In genomic region chr6:153309666-153310065, GRCh38 we compare ENCODE assay signal across 18 cellular contexts.
A peak's percentile ranks its signal among the peaks of the same experiment; 100 is the strongest.
DNase-seq lines count a peak whose midpoint lies in the region.
"Had no signal": no experiment of that assay in that cellular context is flagged by ENCODE, and none has a peak within 500 bp of the region (broad histone marks: within the 10 kb centered on the region; RNA-seq: fewer than 3 reads in every experiment).

No MANE protein-coding gene starts in this region.

- no peak overlapping the region for H2BK5ac ChIP-seq in neuronal stem cell (ENCODE audit: low read length)

- H3K79me1 ChIP-seq in neuronal stem cell (ENCODE audit: low read depth, low read length), result no peaks in the 10 kb centered on the region

- H3K23ac ChIP-seq in neuronal stem cell (ENCODE audit: low read depth, low read length, poor library complexity), result no peak overlapping the region

- H2AK5ac ChIP-seq in neuronal stem cell (ENCODE audit: low read depth, low read length), result no peak overlapping the region

- CTCF ChIA-PET in activated CD4-positive, alpha-beta T cell treated with anti-CD3 and anti-CD28 coated beads, Interleukin-2, amount 10 ng/mL, durations not matched to agents 7 days and 5 days (lab: Charles Lee), result no interaction called here

- no peak overlapping the region for H2BK12ac ChIP-seq in neuronal stem cell (ENCODE audit: low read length)

- H3K4me1 ChIP-seq in ACC112 (ENCODE audit: control insufficient read depth, insufficient read depth, low read length, unreplicated experiment) (no peaks in the 10 kb centered on the region), ectodermal cell (ENCODE audit: control insufficient read depth, insufficient read depth, low read length) (no peaks in the 10 kb centered on the region), neuronal stem cell (ENCODE audit: control insufficient read depth in 2 of 2, insufficient read depth in 1 of 2, low read depth in 1 of 2, low read length in 2 of 2) (peaks cover 0 to 3% of the 10 kb centered on the region in 2 donors)

- H2BK15ac ChIP-seq in neuronal stem cell (ENCODE audit: low read length), result no peak overlapping the region

- 44 to 62% methylated on average over 2 of the region's 2 CpGs for WGBS in ectodermal cell, 2 experiments
- no CpG with 5 or more reads among the region's 2 CpGs for WGBS in neuronal stem cell (ENCODE audit: extremely low coverage in 2 of 2, insufficient read length in 2 of 2, insufficient replicate concordance in 1 of 2), 2 donors

- no peak overlapping the region for H3K4me3 ChIP-seq in ACC112 (ENCODE audit: low read depth, low read length)
- no peak overlapping the region for H3K4me3 ChIP-seq in ectodermal cell (ENCODE audit: insufficient read depth, low read depth, low read length)
- no peak overlapping the region for H3K4me3 ChIP-seq in neuronal stem cell (ENCODE audit: low read length in 2 of 2)
- H3K4me3 ChIP-seq: GM23248 had no signal

- H3K14ac ChIP-seq in neuronal stem cell (ENCODE audit: low read length), result no peak overlapping the region

- no peak overlapping the region for H3K18ac ChIP-seq in neuronal stem cell (ENCODE audit: low read length)

- H2AFZ ChIP-seq in ACC112 (ENCODE audit: low read length, unreplicated experiment) (peak overlapping the region; percentile 18), neuronal stem cell (ENCODE audit: low read length) (no peak overlapping the region)
- H2AFZ ChIP-seq: GM23248 had no signal

- no peak overlapping the region for H3K4me3 Mint-ChIP-seq in activated CD4-positive, alpha-beta T cell treated with anti-CD3 and anti-CD28 coated beads, Interleukin-2, amount 10 ng/mL, durations not matched to agents 7 days and 5 days
- H3K4me3 Mint-ChIP-seq: CD8-positive, alpha-beta T cell; HFFc6; IgD-negative memory B cell had no signal

- DNase-seq in NCI-H82 (lab: John Stamatoyannopoulos, UW), result peak; percentile 70
- no peak for DNase-seq in neuronal stem cell (ENCODE audit: low spot score)
- DNase-seq in NCI-H146 (lab: John Stamatoyannopoulos, UW), result no peak
- no peak for DNase-seq in activated CD4-positive, alpha-beta T cell treated with anti-CD3 and anti-CD28 coated beads, Interleukin-2, amount 50 U/mL, for 4 hours
- no peak for DNase-seq in activated CD4-positive, alpha-beta T cell treated with anti-CD3 and anti-CD28 coated beads, Interleukin-2, amount 10 ng/mL, durations not matched to agents 7 days and 5 days
- no peak for DNase-seq in CD1c-positive myeloid dendritic cell (ENCODE audit: extremely low spot score)
- DNase-seq: AML-193; Calu3; CD8-positive, alpha-beta T cell; DMS 273 treated with DMSO at 0.1 percent for 48 hours; DMS53; GM23248; HFFc6; KBM-7 had no signal

- H3K4me2 ChIP-seq in neuronal stem cell (ENCODE audit: insufficient read depth, low read length, poor library complexity, severe bottlenecking), result no peak overlapping the region

- no peaks in the 10 kb centered on the region for H3K79me2 ChIP-seq in ACC112 (ENCODE audit: control insufficient read depth, insufficient read depth, low read length, unreplicated experiment)

- no peaks in the 10 kb centered on the region for H3K9me3 Mint-ChIP-seq in activated CD4-positive, alpha-beta T cell treated with anti-CD3 and anti-CD28 coated beads, Interleukin-2, amount 10 ng/mL, durations not matched to agents 7 days and 5 days
- H3K9me3 Mint-ChIP-seq: CD8-positive, alpha-beta T cell had no signal

- H4K8ac ChIP-seq in neuronal stem cell (ENCODE audit: low read depth, low read length), result no peak overlapping the region

- peaks cover 32% of the 10 kb centered on the region for H3K27me3 ChIP-seq in ACC112 (ENCODE audit: insufficient read depth, low read length)
- no peaks in the 10 kb centered on the region for H3K27me3 ChIP-seq in ectodermal cell (ENCODE audit: control insufficient read depth, insufficient read depth, low read length, poor library complexity, severe bottlenecking)
- no peaks in the 10 kb centered on the region for H3K27me3 ChIP-seq in neuronal stem cell (ENCODE audit: control insufficient read depth in 3 of 3, insufficient read depth in 3 of 3, low read depth in 1 of 3, low read length in 3 of 3)

- no peaks in the 10 kb centered on the region for H3K4me1 Mint-ChIP-seq in activated CD4-positive, alpha-beta T cell treated with anti-CD3 and anti-CD28 coated beads, Interleukin-2, amount 10 ng/mL, durations not matched to agents 7 days and 5 days
- H3K4me1 Mint-ChIP-seq: IgD-negative memory B cell had no signal

- H3K9me3 ChIP-seq in ectodermal cell (ENCODE audit: control insufficient read depth, low read length) (no peaks in the 10 kb centered on the region), neuronal stem cell (replicated peaks in 1 of 2; ENCODE audit: control insufficient read depth in 2 of 2, insufficient read depth in 1 of 2, low read depth in 1 of 2, low read length in 2 of 2) (no peaks in the 10 kb centered on the region)

- no peak overlapping the region for H3K27ac Mint-ChIP-seq in activated CD4-positive, alpha-beta T cell treated with anti-CD3 and anti-CD28 coated beads, Interleukin-2, amount 10 ng/mL, durations not matched to agents 7 days and 5 days
- H3K27ac Mint-ChIP-seq: CD8-positive, alpha-beta T cell; HFFc6; IgD-negative memory B cell had no signal

- H3K36me3 ChIP-seq in ACC112 (ENCODE audit: insufficient read depth, low read length) (no peaks in the 10 kb centered on the region), ectodermal cell (ENCODE audit: control insufficient read depth, insufficient read depth, low read length) (no peaks in the 10 kb centered on the region), neuronal stem cell (replicated peaks in 1 of 2; ENCODE audit: control insufficient read depth in 2 of 2, insufficient read depth in 2 of 2, low read length in 2 of 2) (no peaks in the 10 kb centered on the region)

- no peak overlapping the region for H3K4ac ChIP-seq in neuronal stem cell (ENCODE audit: low read length)

- no peak overlapping the region for H3K9ac ChIP-seq in neuronal stem cell (ENCODE audit: low read depth, low read length, poor library complexity)
- H3K9ac ChIP-seq: GM23248 had no signal

- H2BK120ac ChIP-seq in neuronal stem cell (ENCODE audit: low read depth, low read length), result no peak overlapping the region

- no peaks in the 10 kb centered on the region for H3K36me3 Mint-ChIP-seq in activated CD4-positive, alpha-beta T cell treated with anti-CD3 and anti-CD28 coated beads, Interleukin-2, amount 10 ng/mL, durations not matched to agents 7 days and 5 days (ENCODE audit: low read depth)
- H3K36me3 Mint-ChIP-seq: CD8-positive, alpha-beta T cell; IgD-negative memory B cell had no signal

- POLR2A ChIA-PET in activated CD4-positive, alpha-beta T cell treated with anti-CD3 and anti-CD28 coated beads, Interleukin-2, amount 10 ng/mL, durations not matched to agents 7 days and 5 days (lab: Charles Lee), result no interaction called here

- H3K27me3 Mint-ChIP-seq in activated CD4-positive, alpha-beta T cell treated with anti-CD3 and anti-CD28 coated beads, Interleukin-2, amount 10 ng/mL, durations not matched to agents 7 days and 5 days, result peaks cover 4% of the 10 kb centered on the region
- H3K27me3 Mint-ChIP-seq: IgD-negative memory B cell had no signal

- H3K27ac ChIP-seq in ACC112 (ENCODE audit: low read depth, low read length), result no peak overlapping the region
- H3K27ac ChIP-seq in ectodermal cell (ENCODE audit: insufficient read depth, low read depth, low read length, poor library complexity, severe bottlenecking), result peak overlapping the region; percentile 73
- H3K27ac ChIP-seq in neuronal stem cell (replicated peaks; ENCODE audit: low read length), result peak overlapping the region; percentile 60
- H3K27ac ChIP-seq: C4-2B, GM23248 had no signal

- H4K91ac ChIP-seq in neuronal stem cell (ENCODE audit: low read depth, low read length, poor library complexity), result no peak overlapping the region
